In the genomic region with DNA sequence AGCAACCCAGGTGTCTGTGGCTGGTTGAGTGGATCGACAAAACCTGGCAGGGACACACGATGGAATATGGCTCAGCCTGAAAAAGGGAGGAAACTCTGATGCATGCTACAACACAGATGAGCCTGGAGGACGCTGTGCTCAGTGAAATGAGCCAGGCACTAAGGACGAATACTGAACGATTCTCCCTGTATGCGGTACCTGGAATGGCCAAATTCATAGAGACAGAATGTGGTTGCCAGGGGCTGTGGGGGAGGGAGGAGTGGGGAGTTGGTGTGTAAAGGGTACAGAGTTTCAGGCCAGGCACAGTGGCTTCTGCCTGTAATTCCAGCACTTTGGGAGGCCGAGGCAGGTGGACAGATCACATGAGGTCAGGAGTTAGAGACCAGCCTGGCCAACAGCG, we compare ENCODE assay signal across 1 cellular context.
A peak's percentile ranks its signal among the peaks of the same experiment; 100 is the strongest.
TF ChIP-seq lines count a peak whose summit lies in the region.

No MANE protein-coding gene starts in this region.

TF ChIP-seq in HEK293, 187 proteins besides CTCF, POLR2A, EP300 and RAD21:
- TF ChIP-seq ZBTB17 (tag by site-specific recombination; IDR thresholded peaks at IDR 0.05), result peak; percentile 76
- no peak for TF ChIP-seq ZNF174 (tag by site-specific recombination; IDR thresholded peaks at IDR 0.05)
TF ChIP-seq in HEK293: peak in this region for 1.
